ENCODE assay signal across 9 cellular contexts in the genomic region with DNA sequence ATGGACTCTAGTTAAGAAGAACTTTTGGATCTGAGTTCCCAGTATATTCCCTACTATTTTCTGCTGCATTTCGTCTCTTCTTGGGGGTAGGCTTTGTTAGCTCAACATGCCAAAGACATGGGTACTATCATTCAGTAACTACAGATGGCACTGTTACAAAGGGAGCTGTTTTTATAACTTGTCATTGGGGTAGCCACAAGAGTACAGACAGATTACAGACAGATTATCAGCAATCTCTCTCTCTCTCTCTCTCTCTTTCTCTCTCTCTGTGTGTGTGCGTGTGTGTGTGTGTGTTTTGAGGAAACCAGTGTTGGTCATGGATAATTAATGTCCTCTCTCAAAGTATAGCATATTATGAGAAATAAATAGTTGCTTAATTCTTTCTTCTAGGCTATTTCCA.
DNase-seq lines count a peak whose midpoint lies in the region; ATAC-seq and TF ChIP-seq lines count a peak whose summit lies in the region.
"Had no signal": no experiment of that assay in that cellular context is flagged by ENCODE, and none has a peak within 500 bp of the region (broad histone marks: within the 10 kb centered on the region; RNA-seq: fewer than 3 reads in every experiment).

No MANE protein-coding gene starts in this region.

- TF ChIP-seq POLR2A in esophagus muscularis mucosa (IDR thresholded peaks at IDR 0.05; ENCODE audit: low read depth) (no peak), sigmoid colon (IDR thresholded peaks at IDR 0.05) (no peak)

- TF ChIP-seq EP300 in esophagus muscularis mucosa (IDR thresholded peaks at IDR 0.05) (no peak), sigmoid colon (IDR thresholded peaks at IDR 0.05) (no peak)

- peaks cover 0 to 46% (median 26%) of the 10 kb centered on the region in 4 donors for H3K4me1 ChIP-seq in esophagus muscularis mucosa
- peaks cover 0 to 29% (median 28%) of the 10 kb centered on the region in 4 donors for H3K4me1 ChIP-seq in sigmoid colon

- intact Hi-C loops in esophagus muscularis mucosa (cut with DNase I), result no loop called here
- intact Hi-C loops in sigmoid colon (cut with DNase I), result loop anchor here (2.0 to 10.0 kb wide), 3 partner anchors 172 to 342 kb away; no protein-coding TSS in a partner anchor

- DNase-seq in NCI-H2171 treated with DMSO at 0.1 percent for 48 hours (lab: John Stamatoyannopoulos, UW), result peak; percentile 37
- DNase-seq in NCI-H2171 (lab: John Stamatoyannopoulos, UW), result no peak
- peak; percentile 67 for DNase-seq in NCI-H524 treated with DMSO at 0.1 percent for 48 hours (lab: John Stamatoyannopoulos, UW)
- DNase-seq in esophagus muscularis mucosa (ENCODE audit: extremely low spot score), result no peak
- no peak for DNase-seq in sigmoid colon
- DNase-seq: NCI-H774 had no signal

- TF ChIP-seq CTCF in esophagus muscularis mucosa (IDR thresholded peaks at IDR 0.05) (peak in 1 of 3 experiments; percentile 14), sigmoid colon (IDR thresholded peaks at IDR 0.05) (peak in 1 of 4 experiments; percentile 6)

- 54% methylated on average over 2 of the region's 2 CpGs for WGBS in esophagus muscularis mucosa
- 71 to 78% methylated on average over 2 of the region's 2 CpGs for WGBS in sigmoid colon, 2 donors

- H3K27ac ChIP-seq in esophagus muscularis mucosa (replicated peaks in 1 of 4), result peak overlapping the region; percentile 41 to 69 (median 60)
- H3K27ac ChIP-seq in sigmoid colon, result peak overlapping the region; percentile 54 to 83 (median 72)

- no peak overlapping the region for H3K4me3 ChIP-seq in esophagus muscularis mucosa
- no peak overlapping the region for H3K4me3 ChIP-seq in sigmoid colon

- H3K27me3 ChIP-seq in esophagus muscularis mucosa (no peaks in the 10 kb centered on the region), sigmoid colon (no peaks in the 10 kb centered on the region)

- ATAC-seq in GM19023 (IDR thresholded peaks at IDR 0.05; ENCODE audit: unreplicated experiment), result no peak
- ATAC-seq in GM21619 (IDR thresholded peaks at IDR 0.05; ENCODE audit: unreplicated experiment), result no peak
- ATAC-seq in HG03378 (IDR thresholded peaks at IDR 0.05; ENCODE audit: unreplicated experiment), result no peak

- H3K9me3 ChIP-seq in esophagus muscularis mucosa (no peaks in the 10 kb centered on the region), sigmoid colon (no peaks in the 10 kb centered on the region)

- H3K36me3 ChIP-seq in esophagus muscularis mucosa (peaks cover 0 to 10% (median 0%) of the 10 kb centered on the region in 4 donors), sigmoid colon (no peaks in the 10 kb centered on the region)

Comparison
In these comparisons a context has a peak if more than half of its experiments do, and no peak if none do; other contexts are left out.
1. DNase-seq: peak in NCI-H2171 treated with DMSO at 0.1 percent for 48 hours (single experiment) and NCI-H524 treated with DMSO at 0.1 percent for 48 hours (single experiment); none in NCI-H2171 (single experiment), esophagus muscularis mucosa (single experiment) and sigmoid colon (single experiment).